Comparison of ENCODE assay signal across 8 cellular contexts in the genomic region with DNA sequence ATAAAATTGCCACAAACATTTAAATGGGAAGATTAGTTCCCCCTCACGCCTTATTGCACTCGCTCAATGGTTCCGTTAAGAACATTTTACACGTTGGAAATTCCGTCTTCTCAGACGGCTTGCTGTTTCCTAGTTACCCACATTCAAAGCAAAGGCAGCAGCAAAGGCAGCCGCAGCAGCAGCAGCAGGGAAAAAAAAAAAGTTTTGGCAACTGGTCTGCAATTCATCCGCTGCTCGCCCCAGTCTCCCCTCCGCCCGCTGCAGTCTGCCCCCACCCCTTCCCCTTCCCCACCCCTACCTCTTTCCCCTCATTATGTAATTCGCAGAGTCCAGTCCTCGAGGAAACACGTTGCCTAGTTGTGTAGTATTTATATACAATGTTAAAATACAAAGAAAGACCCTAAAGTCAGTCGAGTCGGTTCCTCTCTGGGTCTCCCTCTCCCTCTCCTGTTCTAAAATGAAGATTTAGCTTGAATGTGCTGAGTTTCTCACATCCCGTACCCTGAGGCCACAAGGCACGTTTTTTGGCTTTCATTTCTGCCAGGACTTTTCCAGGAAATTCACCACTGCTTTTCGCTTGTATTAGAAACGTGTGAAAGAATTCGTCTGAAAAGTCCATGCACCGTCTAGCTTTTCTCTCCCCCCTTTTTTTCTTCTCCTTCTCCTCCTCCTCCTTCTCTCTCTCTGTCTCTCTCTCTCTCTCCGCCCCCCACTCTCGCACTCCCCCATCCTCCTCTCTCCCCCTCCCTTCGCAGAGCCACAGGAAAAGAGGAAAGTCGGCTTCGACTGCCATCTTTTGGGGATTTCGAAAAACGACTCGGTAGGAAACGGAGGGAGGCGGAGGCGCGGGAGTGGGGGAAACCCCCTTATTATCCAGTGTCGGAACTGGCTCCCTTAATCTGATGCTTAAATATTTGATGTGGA.
DNase-seq lines count a peak whose midpoint lies in the region; ATAC-seq, FAIRE-seq and TF ChIP-seq lines count a peak whose summit lies in the region.

No MANE protein-coding gene starts in this region.

- DNase-seq in DMS53 treated with DMSO at 0.1 percent for 48 hours (lab: John Stamatoyannopoulos, UW; ENCODE audit: unreplicated experiment) (peak; percentile 81), NB4 (ENCODE audit: low read depth) (peak; percentile 55), SK-N-SH (peak; percentile 91), fibroblast of gingiva (ENCODE audit: low read depth) (peak; percentile 66), urothelium cell line (ENCODE audit: low spot score) (peak; percentile 89)
- DNase-seq in activated CD4-positive, alpha-beta T cell treated with anti-CD3 and anti-CD28 coated beads for 4 hours: no peak

- H3F3A ChIP-seq in SK-N-SH (replicated peaks; ENCODE audit: insufficient read depth): peaks cover 14% of the 10 kb centered on the region

- no peak for ATAC-seq in GM18861 (IDR thresholded peaks at IDR 0.05; ENCODE audit: unreplicated experiment)

- no peaks in the 10 kb centered on the region for H3K27me3 ChIP-seq in SK-N-SH (ENCODE audit: insufficient read depth)
- H3K27me3 ChIP-seq in muscle layer of colon (ENCODE audit: control insufficient read depth in 1 of 2, insufficient read depth in 2 of 2, low read length in 2 of 2): peaks cover 0 to 12% of the 10 kb centered on the region in 2 donors

- TF ChIP-seq EP300 in SK-N-SH (IDR thresholded peaks at IDR 0.05; ENCODE audit: borderline replicate concordance in 1 of 2, low read depth in 1 of 2, low read length in 1 of 2): peak in 1 of 2 experiments; percentile 32; a peak in 2 of 4 replicates

- H3K4me2 ChIP-seq in SK-N-SH: peak overlapping the region; percentile 74

- peak overlapping the region; percentile 95 for H2AFZ ChIP-seq in SK-N-SH (ENCODE audit: low read depth)

- WGBS in SK-N-SH (ENCODE audit: low lambda C conversion rate): 3% methylated on average over 35 of the region's 35 CpGs

- peaks cover 4 to 26% of the 10 kb centered on the region in 2 experiments for H3K36me3 ChIP-seq in SK-N-SH (replicated peaks in 1 of 2; ENCODE audit: control insufficient read depth in 1 of 2, insufficient read depth in 2 of 2, low read length in 1 of 2)
- H3K36me3 ChIP-seq in muscle layer of colon (ENCODE audit: insufficient read depth, low read length): peaks cover 21% of the 10 kb centered on the region

- peak; percentile 82 for TF ChIP-seq RAD21 in SK-N-SH (IDR thresholded peaks at IDR 0.05; ENCODE audit: low read length)

- H3K9me2 ChIP-seq in SK-N-SH: no peaks in the 10 kb centered on the region

- H3K4me1 ChIP-seq in SK-N-SH (ENCODE audit: control insufficient read depth in 1 of 2, insufficient read depth in 2 of 2, low read depth in 1 of 2, low read length in 1 of 2) (peaks cover 5 to 18% of the 10 kb centered on the region in 2 experiments; a peak in 3 of 4 replicates), muscle layer of colon (ENCODE audit: insufficient read depth, low read length) (peaks cover 22% of the 10 kb centered on the region)

- no peak for TF ChIP-seq POLR2A in NB4 (IDR thresholded peaks at IDR 0.05; ENCODE audit: extremely low read depth, insufficient read length)

- H3K27ac ChIP-seq in SK-N-SH (ENCODE audit: low read depth in 2 of 2, low read length in 1 of 2) (peak overlapping the region; percentile 93 to 98), muscle layer of colon (ENCODE audit: low read depth, low read length) (peak overlapping the region; percentile 96)

- CTCF ChIA-PET in SK-N-SH (lab: Yijun Ruan, JAX): interaction anchor here (0.6 to 4.6 kb wide), 35 partner anchors 11 to 1460 kb away, joined by 3 to 35 read pairs (median 4); a partner anchor contains a TSS

- no peaks in the 10 kb centered on the region for H3K79me2 ChIP-seq in SK-N-SH (ENCODE audit: insufficient read depth)

- H4K20me1 ChIP-seq in SK-N-SH (ENCODE audit: insufficient read depth): no peaks in the 10 kb centered on the region

- H3K9ac ChIP-seq in SK-N-SH: peak overlapping the region; percentile 77
- peak overlapping the region; percentile 96 for H3K9ac ChIP-seq in muscle layer of colon (ENCODE audit: low read length)

- H3K4me3 ChIP-seq in NB4 (ENCODE audit: low read depth, low read length) (peak overlapping the region; percentile 30), SK-N-SH (ENCODE audit: low read depth in 2 of 2, low read length in 1 of 2) (peak overlapping the region; percentile 53 to 73), muscle layer of colon (ENCODE audit: low read depth in 1 of 2, low read length in 2 of 2) (peak overlapping the region; percentile 59 to 87)

- H3K9me3 ChIP-seq in SK-N-SH (no peaks in the 10 kb centered on the region), muscle layer of colon (ENCODE audit: low read length) (no peaks in the 10 kb centered on the region)

- POLR2A ChIA-PET in SK-N-SH (lab: Yijun Ruan, JAX): interaction anchor here (3.2 kb wide), 1 partner anchor 140 kb away, joined by 27 read pairs; a partner anchor contains a TSS

- FAIRE-seq in urothelium cell line (lab: Jason Lieb, UNC): no peak

- TF ChIP-seq CTCF in NB4 (IDR thresholded peaks at IDR 0.05; ENCODE audit: low read depth, low read length) (peak; percentile 2), SK-N-SH (IDR thresholded peaks at IDR 0.05) (peak; percentile 68)

TF ChIP-seq in SK-N-SH, 30 proteins besides CTCF, POLR2A, EP300 and RAD21 (continues in another document):
- no peak for TF ChIP-seq FOXM1 (IDR thresholded peaks at IDR 0.05; ENCODE audit: low read depth)
- no peak for TF ChIP-seq NRF1 (IDR thresholded peaks at IDR 0.05; ENCODE audit: low read depth, low read length)
- TF ChIP-seq, protein P1, sequence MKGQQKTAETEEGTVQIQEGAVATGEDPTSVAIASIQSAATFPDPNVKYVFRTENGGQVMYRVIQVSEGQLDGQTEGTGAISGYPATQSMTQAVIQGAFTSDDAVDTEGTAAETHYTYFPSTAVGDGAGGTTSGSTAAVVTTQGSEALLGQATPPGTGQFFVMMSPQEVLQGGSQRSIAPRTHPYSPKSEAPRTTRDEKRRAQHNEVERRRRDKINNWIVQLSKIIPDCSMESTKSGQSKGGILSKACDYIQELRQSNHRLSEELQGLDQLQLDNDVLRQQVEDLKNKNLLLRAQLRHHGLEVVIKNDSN (IDR thresholded peaks at IDR 0.05; ENCODE audit: borderline replicate concordance, low read depth): no peak
- no peak; the same call in 1 of the 2 replicates for TF ChIP-seq RXRA (IDR thresholded peaks at IDR 0.05; ENCODE audit: borderline replicate concordance, low read depth)
- TF ChIP-seq TCF12 (IDR thresholded peaks at IDR 0.05): no peak
- TF ChIP-seq, protein P2, sequence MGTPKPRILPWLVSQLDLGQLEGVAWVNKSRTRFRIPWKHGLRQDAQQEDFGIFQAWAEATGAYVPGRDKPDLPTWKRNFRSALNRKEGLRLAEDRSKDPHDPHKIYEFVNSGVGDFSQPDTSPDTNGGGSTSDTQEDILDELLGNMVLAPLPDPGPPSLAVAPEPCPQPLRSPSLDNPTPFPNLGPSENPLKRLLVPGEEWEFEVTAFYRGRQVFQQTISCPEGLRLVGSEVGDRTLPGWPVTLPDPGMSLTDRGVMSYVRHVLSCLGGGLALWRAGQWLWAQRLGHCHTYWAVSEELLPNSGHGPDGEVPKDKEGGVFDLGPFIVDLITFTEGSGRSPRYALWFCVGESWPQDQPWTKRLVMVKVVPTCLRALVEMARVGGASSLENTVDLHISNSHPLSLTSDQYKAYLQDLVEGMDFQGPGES (IDR thresholded peaks at IDR 0.05; ENCODE audit: low read depth, low read length): no peak
- no peak; the same call in 1 of the 2 replicates for TF ChIP-seq POLR2AphosphoS5 (IDR thresholded peaks at IDR 0.05; ENCODE audit: low read depth, low read length)
- TF ChIP-seq RCOR1 (IDR thresholded peaks at IDR 0.05; ENCODE audit: low read length): no peak; the same call in 1 of the 2 replicates
- TF ChIP-seq, protein P3, sequence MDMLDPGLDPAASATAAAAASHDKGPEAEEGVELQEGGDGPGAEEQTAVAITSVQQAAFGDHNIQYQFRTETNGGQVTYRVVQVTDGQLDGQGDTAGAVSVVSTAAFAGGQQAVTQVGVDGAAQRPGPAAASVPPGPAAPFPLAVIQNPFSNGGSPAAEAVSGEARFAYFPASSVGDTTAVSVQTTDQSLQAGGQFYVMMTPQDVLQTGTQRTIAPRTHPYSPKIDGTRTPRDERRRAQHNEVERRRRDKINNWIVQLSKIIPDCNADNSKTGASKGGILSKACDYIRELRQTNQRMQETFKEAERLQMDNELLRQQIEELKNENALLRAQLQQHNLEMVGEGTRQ (IDR thresholded peaks at IDR 0.05; ENCODE audit: borderline replicate concordance, low read depth, low read length): no peak
- peak; percentile 50; the same call in 1 of the 2 replicates for TF ChIP-seq MXI1 (IDR thresholded peaks at IDR 0.05; ENCODE audit: low read depth, low read length)
- no peak for TF ChIP-seq TAF1 (IDR thresholded peaks at IDR 0.05; ENCODE audit: borderline replicate concordance, low read depth, low read length)
- TF ChIP-seq GATA2 (CRISPR knock-in tag; IDR thresholded peaks at IDR 0.05): no peak
- no peak for TF ChIP-seq YY1 (IDR thresholded peaks at IDR 0.05; ENCODE audit: low read depth)
- no peak for TF ChIP-seq FOXJ3 (CRISPR knock-in tag; IDR thresholded peaks at IDR 0.05)
- peak; percentile 57; the same call in 1 of the 2 replicates for TF ChIP-seq SMC3 (IDR thresholded peaks at IDR 0.05; ENCODE audit: low read depth, low read length)
- TF ChIP-seq JUND (IDR thresholded peaks at IDR 0.05): no peak
- TF ChIP-seq ELF1 (IDR thresholded peaks at IDR 0.05): no peak
- no peak for TF ChIP-seq MEF2A (IDR thresholded peaks at IDR 0.05; ENCODE audit: borderline replicate concordance, low read depth)
- no peak for TF ChIP-seq FOSL2 (IDR thresholded peaks at IDR 0.05; ENCODE audit: borderline replicate concordance, low read depth)
- TF ChIP-seq NFIC (IDR thresholded peaks at IDR 0.05; ENCODE audit: borderline replicate concordance): peak; percentile 16; the same call in 1 of the 2 replicates
- TF ChIP-seq CHD2 (IDR thresholded peaks at IDR 0.05; ENCODE audit: low read length, partially characterized antibody): peak; percentile 63
- TF ChIP-seq GABPA (IDR thresholded peaks at IDR 0.05; ENCODE audit: low read depth): no peak
- peak; percentile 9; the same call in 1 of the 2 replicates for TF ChIP-seq SIN3A (IDR thresholded peaks at IDR 0.05; ENCODE audit: borderline replicate concordance, low read depth, low read length)

Comparison
In these comparisons a context has a peak if more than half of its experiments do, and no peak if none do; other contexts are left out.
1. DNase-seq: peak in DMS53 treated with DMSO at 0.1 percent for 48 hours (single experiment), NB4 (single experiment), SK-N-SH (single experiment), fibroblast of gingiva (single experiment) and urothelium cell line (single experiment); none in activated CD4-positive, alpha-beta T cell treated with anti-CD3 and anti-CD28 coated beads for 4 hours (0 of 2).
2. Peak in every context shown above with its lines, with median percentiles within 50 percentile points of each other: H3K4me3 ChIP-seq.